ENCODE assay signal across 9 cellular contexts in genomic region chr2:122519366-122519765, GRCh38.
A peak's percentile ranks its signal among the peaks of the same experiment; 100 is the strongest.
DNase-seq lines count a peak whose midpoint lies in the region; TF ChIP-seq lines count a peak whose summit lies in the region.
"Had no signal": no experiment of that assay in that cellular context is flagged by ENCODE, and none has a peak within 500 bp of the region (broad histone marks: within the 10 kb centered on the region; RNA-seq: fewer than 3 reads in every experiment).

No MANE protein-coding gene starts in this region.

- H3K27ac Mint-ChIP-seq in chondrocyte (ENCODE audit: unreplicated experiment) = no peak overlapping the region

- H3K4me3 Mint-ChIP-seq in chondrocyte (ENCODE audit: unreplicated experiment) = no peak overlapping the region

- DNase-seq in NCI-H1694 (lab: John Stamatoyannopoulos, UW) (peak; percentile 4), NCI-H1694 treated with DMSO at 0.1 percent for 48 hours (lab: John Stamatoyannopoulos, UW) (no peak), LNCaP clone FGC (ENCODE audit: low read depth) (no peak), chondrocyte (ENCODE audit: low spot score) (no peak), pons (ENCODE audit: low spot score) (peak; percentile 10), T1000 (lab: John Stamatoyannopoulos, UW) (no peak), NOMO-1 treated with DMSO at 0.1 percent for 48 hours (lab: John Stamatoyannopoulos, UW; ENCODE audit: unreplicated experiment) (no peak)
- no peak for DNase-seq in stimulated activated CD4-positive, alpha-beta T cell treated with anti-CD3 and anti-CD28 coated beads, Interleukin-4, amount 100 ng/mL, for 4 hours
- DNase-seq: NCI-H1092 had no signal

- peak; percentile 26; the same call in 1 of the 2 replicates for TF ChIP-seq CTCF in LNCaP clone FGC (IDR thresholded peaks at IDR 0.05; ENCODE audit: control insufficient read depth, extremely low read depth, insufficient read depth)
- peak; percentile 55 for TF ChIP-seq CTCF in chondrocyte (IDR thresholded peaks at IDR 0.05)

- no peaks in the 10 kb centered on the region for H3K27me3 Mint-ChIP-seq in chondrocyte (ENCODE audit: low read depth)

- H3K4me1 Mint-ChIP-seq in chondrocyte (ENCODE audit: low read depth) = no peaks in the 10 kb centered on the region

- H3K9me3 Mint-ChIP-seq in chondrocyte (ENCODE audit: low read depth) = no peaks in the 10 kb centered on the region

- no peak overlapping the region for H3K4me3 ChIP-seq in LNCaP clone FGC (ENCODE audit: low read depth, low read length)

- no peaks in the 10 kb centered on the region for H3K36me3 Mint-ChIP-seq in chondrocyte (ENCODE audit: low read depth)

Comparison
In these comparisons a context has a peak if more than half of its experiments do, and no peak if none do; other contexts are left out.
1. DNase-seq: peak in NCI-H1694 (single experiment) and pons (single experiment); none in NCI-H1694 treated with DMSO at 0.1 percent for 48 hours (single experiment), LNCaP clone FGC (single experiment), chondrocyte (single experiment), stimulated activated CD4-positive, alpha-beta T cell treated with anti-CD3 and anti-CD28 coated beads, Interleukin-4, amount 100 ng/mL, for 4 hours (0 of 2), T1000 (single experiment) and NOMO-1 treated with DMSO at 0.1 percent for 48 hours (single experiment).